In the genomic region with DNA sequence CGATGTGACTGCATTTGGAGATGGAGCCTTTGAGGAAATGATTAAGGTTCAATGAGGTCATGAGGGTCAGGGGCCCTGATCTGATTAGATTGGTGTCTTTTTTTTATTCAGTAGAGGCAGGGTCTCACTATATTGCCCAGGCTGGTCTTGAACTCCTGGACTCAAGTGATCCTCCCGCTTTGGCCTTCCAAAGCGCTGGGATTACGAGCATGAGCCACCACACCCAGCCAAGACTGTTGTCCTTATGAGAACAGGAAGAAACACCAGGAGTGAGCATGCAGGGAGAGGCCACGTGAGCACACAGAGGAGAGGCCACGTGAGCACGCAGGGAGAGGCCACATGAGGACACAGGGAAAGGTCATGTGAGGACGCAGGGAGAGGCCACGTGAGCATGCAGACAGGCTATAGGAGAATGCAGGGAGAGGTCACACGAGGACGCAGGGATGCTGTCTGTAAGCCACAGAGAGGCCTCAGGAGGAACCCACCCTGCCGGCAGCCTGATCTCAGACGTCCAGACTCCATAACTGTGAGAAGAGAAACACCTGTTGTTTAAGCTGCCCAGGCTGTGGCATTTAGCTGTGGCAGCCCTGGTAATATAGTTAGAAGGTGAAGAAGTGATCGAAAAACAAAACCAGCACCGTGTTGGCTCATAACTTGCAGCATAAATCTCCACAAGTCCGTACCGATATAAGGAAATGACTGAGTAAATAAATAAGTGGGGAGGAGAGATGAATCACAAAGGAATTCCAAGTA, we compare ENCODE assay signal across 9 cellular contexts. TPM values are rescaled to one million over a fixed set of nuclear protein-coding genes. Genes with fewer than 3 reads are reported as not detected.
DNase-seq lines count a peak whose midpoint lies in the region; ATAC-seq and TF ChIP-seq lines count a peak whose summit lies in the region.
"Had no signal": no experiment of that assay in that cellular context is flagged by ENCODE, and none has a peak within 500 bp of the region (broad histone marks: within the 10 kb centered on the region; RNA-seq: fewer than 3 reads in every experiment).

No MANE protein-coding gene starts in this region.

- intact Hi-C loops in right lobe of liver (cut with DNase I) = no loop called here

- CTCF ChIA-PET in WTC11 (lab: Charles Lee) = no interaction called here

- H3K36me3 ChIP-seq in right lobe of liver = no peaks in the 10 kb centered on the region

- no peak overlapping the region for H3K27ac ChIP-seq in right lobe of liver

- no peak overlapping the region for H3K27ac Mint-ChIP-seq in WTC11
- H3K27ac Mint-ChIP-seq in stimulated activated naive B cell treated with anti-CD40 and anti-IgM and Interleukin-4, amounts not matched to agents 10 μg/mL and 1 μg/mL and 100 μg/mL, for 72 hours = no peak overlapping the region
- H3K27ac Mint-ChIP-seq: T-helper 1 cell treated with Interleukin-12 subunit alpha and Interleukin-12 subunit beta and Interleukin-4 antibody, amounts not matched to agents 30 μg/mL and 1 μg/mL, for 36 hours had no signal

- peaks cover 0 to 4% (median under 1%) of the 10 kb centered on the region in 4 donors for H3K4me1 ChIP-seq in right lobe of liver

- DNase-seq in AML-193 (lab: John Stamatoyannopoulos, UW) (peak; percentile 81 to 87), M059J (ENCODE audit: low read depth) (peak; percentile 97), WTC11 (ENCODE audit: low spot score) (no peak), right lobe of liver (peak in 2 of 3 donors; percentile 61 to 79), NCI-H748 treated with DMSO at 0.1 percent for 48 hours (lab: John Stamatoyannopoulos, UW) (no peak), NCI-H2107 (lab: John Stamatoyannopoulos, UW) (no peak)
- no peak for DNase-seq in stimulated activated naive B cell treated with anti-CD40 and anti-IgM and Interleukin-4, amounts not matched to agents 10 μg/mL and 1 μg/mL and 100 μg/mL, for 72 hours

- 0 out of 2 replicates have a peak, but pooled peaks cover 2% of the 10 kb centered on the region for H3K4me1 Mint-ChIP-seq in WTC11
- H3K4me1 Mint-ChIP-seq in stimulated activated naive B cell treated with anti-CD40 and anti-IgM and Interleukin-4, amounts not matched to agents 10 μg/mL and 1 μg/mL and 100 μg/mL, for 72 hours = peaks cover 17 to 19% of the 10 kb centered on the region in 2 donors

- H3K9me3 Mint-ChIP-seq in WTC11 = peaks cover 10% of the 10 kb centered on the region
- H3K9me3 Mint-ChIP-seq in stimulated activated naive B cell treated with anti-CD40 and anti-IgM and Interleukin-4, amounts not matched to agents 10 μg/mL and 1 μg/mL and 100 μg/mL, for 72 hours = no peaks in the 10 kb centered on the region
- H3K9me3 Mint-ChIP-seq: T-helper 1 cell treated with Interleukin-12 subunit alpha and Interleukin-12 subunit beta and Interleukin-4 antibody, amounts not matched to agents 30 μg/mL and 1 μg/mL, for 36 hours had no signal

- no peak overlapping the region for H3K4me3 ChIP-seq in right lobe of liver

- no peaks in the 10 kb centered on the region for H3K9me3 ChIP-seq in right lobe of liver

- no peak for TF ChIP-seq POLR2A in right lobe of liver (IDR thresholded peaks at IDR 0.05)

- ATAC-seq in WTC11 (no peak), right lobe of liver (peak; percentile 27 to 50 (median 46)), HG02973 (IDR thresholded peaks at IDR 0.05; ENCODE audit: unreplicated experiment) (no peak)
- no peak for ATAC-seq in stimulated activated naive B cell treated with anti-CD40 and anti-IgM and Interleukin-4, amounts not matched to agents 10 μg/mL and 1 μg/mL and 100 μg/mL, for 72 hours (replicated peaks)

- 52% methylated on average over 16 of the region's 17 CpGs for WGBS in right lobe of liver (ENCODE audit: insufficient coverage, low coverage, low lambda C conversion rate, missing lambda C conversion rate)

- peaks cover 6% of the 10 kb centered on the region; the same call in 1 of the 2 replicates for H3K27me3 Mint-ChIP-seq in WTC11 (ENCODE audit: low read depth)
- H3K27me3 Mint-ChIP-seq in stimulated activated naive B cell treated with anti-CD40 and anti-IgM and Interleukin-4, amounts not matched to agents 10 μg/mL and 1 μg/mL and 100 μg/mL, for 72 hours = no peaks in the 10 kb centered on the region

- TF ChIP-seq CTCF in WTC11 (IDR thresholded peaks at IDR 0.05) = no peak
- no peak for TF ChIP-seq CTCF in right lobe of liver (IDR thresholded peaks at IDR 0.05)

- POLR2A ChIA-PET in WTC11 (lab: Charles Lee) = no interaction called here

- H3K4me3 Mint-ChIP-seq in WTC11 = no peak overlapping the region
- no peak overlapping the region for H3K4me3 Mint-ChIP-seq in stimulated activated naive B cell treated with anti-CD40 and anti-IgM and Interleukin-4, amounts not matched to agents 10 μg/mL and 1 μg/mL and 100 μg/mL, for 72 hours
- H3K4me3 Mint-ChIP-seq: T-helper 1 cell treated with Interleukin-12 subunit alpha and Interleukin-12 subunit beta and Interleukin-4 antibody, amounts not matched to agents 30 μg/mL and 1 μg/mL, for 36 hours had no signal

- no peaks in the 10 kb centered on the region for H3K36me3 Mint-ChIP-seq in WTC11
- H3K36me3 Mint-ChIP-seq in stimulated activated naive B cell treated with anti-CD40 and anti-IgM and Interleukin-4, amounts not matched to agents 10 μg/mL and 1 μg/mL and 100 μg/mL, for 72 hours = peaks cover 2 to 7% of the 10 kb centered on the region in 2 donors

- no peaks in the 10 kb centered on the region for H3K27me3 ChIP-seq in right lobe of liver

TF ChIP-seq in WTC11, 78 proteins besides CTCF, POLR2A, EP300 and RAD21:
- TF ChIP-seq, protein P1, sequence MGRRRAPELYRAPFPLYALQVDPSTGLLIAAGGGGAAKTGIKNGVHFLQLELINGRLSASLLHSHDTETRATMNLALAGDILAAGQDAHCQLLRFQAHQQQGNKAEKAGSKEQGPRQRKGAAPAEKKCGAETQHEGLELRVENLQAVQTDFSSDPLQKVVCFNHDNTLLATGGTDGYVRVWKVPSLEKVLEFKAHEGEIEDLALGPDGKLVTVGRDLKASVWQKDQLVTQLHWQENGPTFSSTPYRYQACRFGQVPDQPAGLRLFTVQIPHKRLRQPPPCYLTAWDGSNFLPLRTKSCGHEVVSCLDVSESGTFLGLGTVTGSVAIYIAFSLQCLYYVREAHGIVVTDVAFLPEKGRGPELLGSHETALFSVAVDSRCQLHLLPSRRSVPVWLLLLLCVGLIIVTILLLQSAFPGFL (CRISPR knock-in tag; IDR thresholded peaks at IDR 0.05; ENCODE audit: borderline replicate concordance) = 0 out of 2 replicates have a peak, but pooled peaks have one; percentile 66
- TF ChIP-seq, protein P2, sequence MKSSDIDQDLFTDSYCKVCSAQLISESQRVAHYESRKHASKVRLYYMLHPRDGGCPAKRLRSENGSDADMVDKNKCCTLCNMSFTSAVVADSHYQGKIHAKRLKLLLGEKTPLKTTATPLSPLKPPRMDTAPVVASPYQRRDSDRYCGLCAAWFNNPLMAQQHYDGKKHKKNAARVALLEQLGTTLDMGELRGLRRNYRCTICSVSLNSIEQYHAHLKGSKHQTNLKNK (CRISPR knock-in tag; IDR thresholded peaks at IDR 0.05) = no peak
- TF ChIP-seq GABPB1 (CRISPR knock-in tag; IDR thresholded peaks at IDR 0.05) = peak; percentile 92
- TF ChIP-seq, protein P3, sequence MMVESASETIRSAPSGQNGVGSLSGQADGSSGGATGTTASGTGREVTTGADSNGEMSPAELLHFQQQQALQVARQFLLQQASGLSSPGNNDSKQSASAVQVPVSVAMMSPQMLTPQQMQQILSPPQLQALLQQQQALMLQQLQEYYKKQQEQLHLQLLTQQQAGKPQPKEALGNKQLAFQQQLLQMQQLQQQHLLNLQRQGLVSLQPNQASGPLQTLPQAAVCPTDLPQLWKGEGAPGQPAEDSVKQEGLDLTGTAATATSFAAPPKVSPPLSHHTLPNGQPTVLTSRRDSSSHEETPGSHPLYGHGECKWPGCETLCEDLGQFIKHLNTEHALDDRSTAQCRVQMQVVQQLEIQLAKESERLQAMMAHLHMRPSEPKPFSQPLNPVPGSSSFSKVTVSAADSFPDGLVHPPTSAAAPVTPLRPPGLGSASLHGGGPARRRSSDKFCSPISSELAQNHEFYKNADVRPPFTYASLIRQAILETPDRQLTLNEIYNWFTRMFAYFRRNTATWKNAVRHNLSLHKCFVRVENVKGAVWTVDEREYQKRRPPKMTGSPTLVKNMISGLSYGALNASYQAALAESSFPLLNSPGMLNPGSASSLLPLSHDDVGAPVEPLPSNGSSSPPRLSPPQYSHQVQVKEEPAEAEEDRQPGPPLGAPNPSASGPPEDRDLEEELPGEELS (CRISPR knock-in tag; IDR thresholded peaks at IDR 0.05) = no peak

RNA-seq across cellular contexts. Expression of a gene that starts 14.5 kb away (rescaled TPM):
- total RNA-seq in M059J (2014; rRNA removed; shearing (Covaris generic)) = 41.6 and 43.7 TPM in 2 replicates
- 101 to 111 TPM (median 107 TPM) in 3 replicates for total RNA-seq in WTC11 (2021)
- total RNA-seq in right lobe of liver = 10 to 100 TPM; 32.7 to 73.0 (median 45.9) TPM

RNA-seq across cellular contexts. Expression of a gene that starts 29.4 kb away (rescaled TPM):
- not detected in 2 replicates for total RNA-seq in M059J (2014; rRNA removed; shearing (Covaris generic))
- total RNA-seq in WTC11 (2021) (0.74 to 1.3 TPM (median 0.92 TPM) in 3 replicates), right lobe of liver (1 to 10 TPM in 4 of 6 experiments, under 1 TPM in 2; 0.31 to 3.2 (median 1.3) TPM)

RNA-seq across cellular contexts. Expression of a gene that starts 45.5 kb away (rescaled TPM):
- total RNA-seq in M059J (2014; rRNA removed; shearing (Covaris generic)) = 30.2 and 41.0 TPM in 2 replicates
- total RNA-seq in WTC11 (2021) (0.14 to 0.57 TPM (median 0.22 TPM) in 3 replicates), right lobe of liver (1 to 10 TPM; 3.9 to 7.4 (median 5.8) TPM)

RNA-seq across cellular contexts. Expression of a gene that starts 59.2 kb away (rescaled TPM):
- 48.1 and 84.8 TPM in 2 replicates for total RNA-seq in M059J (2014; rRNA removed; shearing (Covaris generic))
- 28.7 to 65.3 TPM (median 58.5 TPM) in 3 replicates for total RNA-seq in WTC11 (2021)
- 10 to 100 TPM in 2 of 6 experiments, 1 to 10 TPM in 4; 4.1 to 34.0 (median 7.3) TPM for total RNA-seq in right lobe of liver

Comparison
In these comparisons a context has a peak if more than half of its experiments do, and no peak if none do; other contexts are left out.
1. DNase-seq: peak in AML-193 (2 of 2), M059J (single experiment) and right lobe of liver (2 of 3); none in WTC11 (single experiment), NCI-H748 treated with DMSO at 0.1 percent for 48 hours (single experiment), stimulated activated naive B cell treated with anti-CD40 and anti-IgM and Interleukin-4, amounts not matched to agents 10 μg/mL and 1 μg/mL and 100 μg/mL, for 72 hours (single experiment) and NCI-H2107 (single experiment).
2. ATAC-seq: peak in right lobe of liver (4 of 4); none in WTC11 (single experiment), stimulated activated naive B cell treated with anti-CD40 and anti-IgM and Interleukin-4, amounts not matched to agents 10 μg/mL and 1 μg/mL and 100 μg/mL, for 72 hours (0 of 2) and HG02973 (single experiment).